Comparison of ENCODE assay signal across 1 cellular context in the genomic region with DNA sequence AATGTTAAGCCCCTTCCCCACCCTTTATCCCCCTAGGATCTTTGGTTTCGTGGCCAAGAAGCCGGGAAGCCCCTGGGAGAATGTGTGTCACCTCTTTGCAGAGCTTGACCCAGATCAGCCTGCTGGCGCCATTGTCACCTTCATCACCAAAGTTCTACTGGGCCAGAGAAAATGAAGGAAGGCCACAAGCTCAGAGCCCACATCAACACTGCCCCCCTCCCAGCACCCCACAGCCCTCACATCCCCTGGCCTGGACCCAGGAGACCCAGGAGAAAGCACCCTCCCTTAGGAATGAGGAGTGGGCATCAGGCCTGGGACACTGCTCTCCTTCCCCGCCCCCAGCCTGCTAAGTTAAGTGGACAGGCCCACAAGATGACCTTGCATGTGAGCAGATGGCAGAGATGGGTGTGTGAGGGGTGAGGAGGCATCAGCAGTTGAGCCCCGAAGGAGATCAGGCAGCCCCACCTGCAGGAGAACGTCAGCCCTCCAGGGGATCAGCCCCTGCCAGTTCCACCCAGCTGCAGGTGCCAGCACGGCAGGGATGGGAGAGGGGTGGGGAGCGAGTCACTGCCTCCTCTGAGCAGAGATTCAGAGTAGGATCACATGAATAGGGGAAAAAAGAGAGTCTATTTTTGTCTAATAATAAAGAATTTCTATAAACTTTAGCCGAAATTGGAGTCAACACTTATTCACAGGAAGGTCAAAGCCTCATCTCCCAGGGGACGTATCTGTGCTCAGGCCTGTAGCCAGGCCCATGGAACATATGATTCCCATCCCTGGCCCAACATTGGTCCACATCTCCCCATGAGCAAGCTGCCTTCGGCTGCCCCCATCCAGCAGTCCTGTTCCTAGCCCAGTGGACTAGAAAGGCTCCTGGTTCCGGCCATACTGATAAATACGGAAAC.
TF ChIP-seq lines count a peak whose summit lies in the region.

No MANE protein-coding gene starts in this region.

TF ChIP-seq in endothelial cell of umbilical vein, 7 proteins besides CTCF, POLR2A, EP300 and RAD21:
- TF ChIP-seq GATA2 (IDR thresholded peaks at IDR 0.05; ENCODE audit: insufficient read depth, insufficient read length, low read depth, low read length), result no peak
- TF ChIP-seq EZH2 (IDR thresholded peaks at IDR 0.05; ENCODE audit: borderline replicate concordance, low read depth, low read length, severe bottlenecking), result no peak
- no peak for TF ChIP-seq FOS (IDR thresholded peaks at IDR 0.05; ENCODE audit: borderline replicate concordance, insufficient read depth, low read length)
- no peak for TF ChIP-seq POLR2AphosphoS5 (IDR thresholded peaks at IDR 0.05; ENCODE audit: insufficient read depth, low read depth, low read length)
- TF ChIP-seq, protein P1, sequence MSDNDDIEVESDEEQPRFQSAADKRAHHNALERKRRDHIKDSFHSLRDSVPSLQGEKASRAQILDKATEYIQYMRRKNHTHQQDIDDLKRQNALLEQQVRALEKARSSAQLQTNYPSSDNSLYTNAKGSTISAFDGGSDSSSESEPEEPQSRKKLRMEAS (IDR thresholded peaks at IDR 0.05; ENCODE audit: insufficient read depth, insufficient read length), result no peak
- no peak for TF ChIP-seq MYC (IDR thresholded peaks at IDR 0.05; ENCODE audit: low read depth, low read length)
- no peak for TF ChIP-seq JUN (IDR thresholded peaks at IDR 0.05; ENCODE audit: borderline replicate concordance, insufficient read depth, insufficient read length, low read depth)
TF ChIP-seq in endothelial cell of umbilical vein: peak in this region for 0.
